19 cellular contexts compared by ENCODE assay signal in the genomic region with DNA sequence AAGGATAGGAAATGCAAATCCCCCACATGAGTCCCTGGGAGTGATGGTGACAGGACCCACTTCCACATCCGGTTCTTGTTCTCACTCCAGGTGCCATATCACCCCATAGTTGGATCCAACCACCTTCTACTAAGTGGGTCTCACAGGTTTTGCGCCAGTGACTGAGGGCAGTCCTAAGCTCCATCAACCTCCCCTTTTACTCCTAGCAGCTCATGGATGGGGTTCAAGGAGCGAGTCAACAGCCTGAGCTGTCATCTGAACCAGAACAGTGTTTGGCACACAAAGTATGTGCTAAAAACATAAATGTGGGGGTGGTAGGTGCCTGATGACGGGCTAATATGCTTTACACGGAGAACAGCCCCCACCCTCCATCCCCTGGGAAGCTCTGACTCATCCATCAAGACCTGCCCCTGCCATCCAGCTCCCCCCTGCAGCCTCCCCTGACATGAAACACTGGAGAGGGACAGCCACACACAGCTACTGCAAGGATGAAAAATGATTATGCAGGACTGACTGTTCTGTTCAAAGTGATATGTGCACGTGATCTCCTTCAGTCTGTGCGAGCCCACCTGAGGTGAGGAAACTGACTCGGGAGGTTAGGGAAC.
DNase-seq lines count a peak whose midpoint lies in the region; ATAC-seq and TF ChIP-seq lines count a peak whose summit lies in the region.
"Had no signal": no experiment of that assay in that cellular context is flagged by ENCODE, and none has a peak within 500 bp of the region (broad histone marks: within the 10 kb centered on the region; RNA-seq: fewer than 3 reads in every experiment).

No MANE protein-coding gene starts in this region.

- peaks cover 4 to 34% (median 14%) of the 10 kb centered on the region in 5 donors for H3K27me3 Mint-ChIP-seq in naive thymus-derived CD8-positive, alpha-beta T cell

- H3K9me3 Mint-ChIP-seq in naive thymus-derived CD8-positive, alpha-beta T cell, result no peaks in the 10 kb centered on the region
- H3K9me3 Mint-ChIP-seq: activated naive CD4-positive, alpha-beta T cell treated with anti-CD3 and anti-CD28 coated beads, Interleukin-2, amount 50 U/mL, for 24 hours; stimulated activated memory B cell treated with anti-CD40 and anti-IgM and Interleukin-4, amounts not matched to agents 10 μg/mL and 1 μg/mL and 100 μg/mL, for 72 hours had no signal

- H4K91ac ChIP-seq in neuronal stem cell (ENCODE audit: low read depth, low read length, poor library complexity), result no peak overlapping the region

- no peak overlapping the region for H4K5ac ChIP-seq in mesendoderm (ENCODE audit: low read length)

- no peaks in the 10 kb centered on the region for H3K79me2 ChIP-seq in mesendoderm (ENCODE audit: control insufficient read depth, insufficient read depth, low read length)

- H3K27ac ChIP-seq in HEK293 (ENCODE audit: extremely low read depth, low read depth, low read length) (no peak overlapping the region), neuronal stem cell (replicated peaks; ENCODE audit: low read length) (no peak overlapping the region), coronary artery (no peak overlapping the region), mesendoderm (ENCODE audit: low read depth, low read length) (no peak overlapping the region)
- H3K27ac ChIP-seq: C4-2B had no signal

- TF ChIP-seq CTCF in AG09309 (IDR thresholded peaks at IDR 0.05; ENCODE audit: control insufficient read depth, insufficient read depth, low read depth, low read length, missing control alignments) (no peak), HEK293 (tag by site-specific recombination; IDR thresholded peaks at IDR 0.05) (no peak), epithelial cell of esophagus (IDR thresholded peaks at IDR 0.05; ENCODE audit: insufficient read depth, low read depth, low read length, missing control alignments) (no peak), coronary artery (IDR thresholded peaks at IDR 0.05) (no peak)

- no peak overlapping the region for H3K14ac ChIP-seq in neuronal stem cell (ENCODE audit: low read length)

- H3K27me3 ChIP-seq in neuronal stem cell (ENCODE audit: control insufficient read depth in 3 of 3, insufficient read depth in 3 of 3, low read depth in 1 of 3, low read length in 3 of 3) (no peaks in the 10 kb centered on the region), mesendoderm (ENCODE audit: insufficient read depth, low read length, poor library complexity) (no peaks in the 10 kb centered on the region)

- CTCF ChIA-PET in HEK293 (lab: Yijun Ruan, JAX), result interaction anchor here (0.8 kb wide), 1 partner anchor 129 kb away, joined by 3 read pairs; no protein-coding TSS in a partner anchor

- H3K23ac ChIP-seq in neuronal stem cell (ENCODE audit: low read depth, low read length, poor library complexity), result no peak overlapping the region
- H3K23ac ChIP-seq in mesendoderm (ENCODE audit: low read length), result no peak overlapping the region

- H2BK12ac ChIP-seq in neuronal stem cell (ENCODE audit: low read length), result no peak overlapping the region

- H3K79me1 ChIP-seq in neuronal stem cell (ENCODE audit: low read depth, low read length) (no peaks in the 10 kb centered on the region), mesendoderm (ENCODE audit: low read length) (no peaks in the 10 kb centered on the region)

- H3K4me2 ChIP-seq in neuronal stem cell (ENCODE audit: insufficient read depth, low read length, poor library complexity, severe bottlenecking) (no peak overlapping the region), mesendoderm (ENCODE audit: low read length) (no peak overlapping the region)

- POLR2A ChIA-PET in HEK293 (lab: Yijun Ruan, JAX), result no interaction called here
- POLR2A ChIA-PET in naive thymus-derived CD8-positive, alpha-beta T cell (lab: Charles Lee), result no interaction called here

- H3K4me1 Mint-ChIP-seq in naive thymus-derived CD8-positive, alpha-beta T cell, result peaks cover under 1 to 6% (median 4%) of the 10 kb centered on the region in 4 donors
- H3K4me1 Mint-ChIP-seq: activated naive CD4-positive, alpha-beta T cell treated with anti-CD3 and anti-CD28 coated beads, Interleukin-2, amount 50 U/mL, for 24 hours; stimulated activated memory B cell treated with anti-CD40 and anti-IgM and Interleukin-4, amounts not matched to agents 10 μg/mL and 1 μg/mL and 100 μg/mL, for 72 hours had no signal

- H2AFZ ChIP-seq in neuronal stem cell (ENCODE audit: low read length), result no peak overlapping the region

- no peak overlapping the region for H3K27ac Mint-ChIP-seq in naive thymus-derived CD8-positive, alpha-beta T cell
- H3K27ac Mint-ChIP-seq: activated naive CD4-positive, alpha-beta T cell treated with anti-CD3 and anti-CD28 coated beads, Interleukin-2, amount 50 U/mL, for 24 hours; stimulated activated memory B cell treated with anti-CD40 and anti-IgM and Interleukin-4, amounts not matched to agents 10 μg/mL and 1 μg/mL and 100 μg/mL, for 72 hours had no signal

- no peak overlapping the region for H2BK120ac ChIP-seq in neuronal stem cell (ENCODE audit: low read depth, low read length)
- no peak overlapping the region for H2BK120ac ChIP-seq in mesendoderm (ENCODE audit: low read depth, low read length)

- no peak overlapping the region for H3K56ac ChIP-seq in mesendoderm (ENCODE audit: low read length)

- H3K9me3 ChIP-seq in HEK293 (ENCODE audit: control insufficient read depth, insufficient read depth, low read depth, low read length) (no peaks in the 10 kb centered on the region), neuronal stem cell (replicated peaks in 1 of 2; ENCODE audit: control insufficient read depth in 2 of 2, insufficient read depth in 1 of 2, low read depth in 1 of 2, low read length in 2 of 2) (no peaks in the 10 kb centered on the region)

- H3K4ac ChIP-seq in neuronal stem cell (ENCODE audit: low read length) (no peak overlapping the region), mesendoderm (ENCODE audit: low read depth, low read length) (no peak overlapping the region)

- H3K9ac ChIP-seq in neuronal stem cell (ENCODE audit: low read depth, low read length, poor library complexity) (no peak overlapping the region), mesendoderm (ENCODE audit: low read length) (no peak overlapping the region)

- H2BK5ac ChIP-seq in neuronal stem cell (ENCODE audit: low read length) (no peak overlapping the region), mesendoderm (ENCODE audit: low read length) (no peak overlapping the region)

- ATAC-seq in naive thymus-derived CD8-positive, alpha-beta T cell, result no peak
- ATAC-seq: K562; stimulated activated memory B cell treated with anti-CD40 and anti-IgM and Interleukin-4, amounts not matched to agents 10 μg/mL and 1 μg/mL and 100 μg/mL, for 72 hours had no signal

- H2AK5ac ChIP-seq in neuronal stem cell (ENCODE audit: low read depth, low read length) (peak overlapping the region; percentile 71), mesendoderm (ENCODE audit: low read length) (no peak overlapping the region)

- no CpG with 5 or more reads among the region's 8 CpGs for WGBS in neuronal stem cell (ENCODE audit: extremely low coverage in 2 of 2, insufficient read length in 2 of 2, insufficient replicate concordance in 1 of 2), 2 donors
- WGBS in mesendoderm (ENCODE audit: extremely low coverage, insufficient coverage, low lambda C conversion rate), result no CpG with 5 or more reads among the region's 8 CpGs

- H3K4me3 Mint-ChIP-seq in naive thymus-derived CD8-positive, alpha-beta T cell, result no peak overlapping the region
- H3K4me3 Mint-ChIP-seq: activated naive CD4-positive, alpha-beta T cell treated with anti-CD3 and anti-CD28 coated beads, Interleukin-2, amount 50 U/mL, for 24 hours; stimulated activated memory B cell treated with anti-CD40 and anti-IgM and Interleukin-4, amounts not matched to agents 10 μg/mL and 1 μg/mL and 100 μg/mL, for 72 hours had no signal

- peak; percentile 11 for DNase-seq in AG09309 (ENCODE audit: low read depth)
- peak; percentile 17 for DNase-seq in epithelial cell of esophagus (ENCODE audit: low read depth)
- no peak for DNase-seq in neuronal stem cell (ENCODE audit: low spot score)
- no peak for DNase-seq in hippocampal formation (lab: John Stamatoyannopoulos, UW)
- no peak for DNase-seq in naive thymus-derived CD8-positive, alpha-beta T cell
- DNase-seq in coronary artery (ENCODE audit: low spot score), result no peak
- no peak for DNase-seq in mesendoderm
- DNase-seq: activated T-cell treated with anti-CD3 and anti-CD28 coated beads for 4 hours; central memory CD4-positive, alpha-beta T cell; DND-41; NCI-H1105 treated with DMSO at 0.1 percent for 48 hours; NCI-H226; occipital lobe; SIG-M5 had no signal

- H3K4me1 ChIP-seq in HEK293 (ENCODE audit: control insufficient read depth, insufficient read depth, low read length) (no peaks in the 10 kb centered on the region), neuronal stem cell (ENCODE audit: control insufficient read depth in 2 of 2, insufficient read depth in 1 of 2, low read depth in 1 of 2, low read length in 2 of 2) (peaks cover 3 to 9% of the 10 kb centered on the region in 2 donors), mesendoderm (ENCODE audit: control insufficient read depth, low read depth, low read length) (no peaks in the 10 kb centered on the region)

- no peak overlapping the region for H3K4me3 ChIP-seq in AG09309 (ENCODE audit: control insufficient read depth, low read depth, low read length)
- no peak overlapping the region for H3K4me3 ChIP-seq in HEK293 (ENCODE audit: low read depth, low read length)
- no peak overlapping the region for H3K4me3 ChIP-seq in epithelial cell of esophagus (ENCODE audit: low read length)
- no peak overlapping the region for H3K4me3 ChIP-seq in neuronal stem cell (ENCODE audit: low read length in 2 of 2)
- H3K4me3 ChIP-seq in coronary artery, result no peak overlapping the region
- no peak overlapping the region for H3K4me3 ChIP-seq in mesendoderm (ENCODE audit: low read length)
- H3K4me3 ChIP-seq: K562 had no signal

- H2BK15ac ChIP-seq in neuronal stem cell (ENCODE audit: low read length) (no peak overlapping the region), mesendoderm (replicated peaks; ENCODE audit: low read depth) (no peak overlapping the region)

- H3K36me3 ChIP-seq in HEK293 (ENCODE audit: control insufficient read depth in 2 of 2, insufficient read depth in 1 of 2, low read length in 2 of 2) (no peaks in the 10 kb centered on the region), neuronal stem cell (replicated peaks in 1 of 2; ENCODE audit: control insufficient read depth in 2 of 2, insufficient read depth in 2 of 2, low read length in 2 of 2) (no peaks in the 10 kb centered on the region), mesendoderm (ENCODE audit: control insufficient read depth, insufficient read depth, low read length) (no peaks in the 10 kb centered on the region)

- H3K18ac ChIP-seq in neuronal stem cell (ENCODE audit: low read length) (peak overlapping the region; percentile 15), mesendoderm (ENCODE audit: low read length) (no peak overlapping the region)

- no peaks in the 10 kb centered on the region for H3K36me3 Mint-ChIP-seq in naive thymus-derived CD8-positive, alpha-beta T cell
- H3K36me3 Mint-ChIP-seq: activated naive CD4-positive, alpha-beta T cell treated with anti-CD3 and anti-CD28 coated beads, Interleukin-2, amount 50 U/mL, for 24 hours; stimulated activated memory B cell treated with anti-CD40 and anti-IgM and Interleukin-4, amounts not matched to agents 10 μg/mL and 1 μg/mL and 100 μg/mL, for 72 hours had no signal

- no peak overlapping the region for H4K8ac ChIP-seq in neuronal stem cell (ENCODE audit: low read depth, low read length)
- no peak overlapping the region for H4K8ac ChIP-seq in mesendoderm (ENCODE audit: low read depth, low read length)

Comparison
In these comparisons a context has a peak if more than half of its experiments do, and no peak if none do; other contexts are left out.
1. DNase-seq: peak in AG09309 (single experiment) and epithelial cell of esophagus (single experiment); none in neuronal stem cell (single experiment), hippocampal formation (0 of 2), naive thymus-derived CD8-positive, alpha-beta T cell (0 of 10), coronary artery (single experiment) and mesendoderm (single experiment).